1 cellular context compared by ENCODE assay signal in the genomic region with DNA sequence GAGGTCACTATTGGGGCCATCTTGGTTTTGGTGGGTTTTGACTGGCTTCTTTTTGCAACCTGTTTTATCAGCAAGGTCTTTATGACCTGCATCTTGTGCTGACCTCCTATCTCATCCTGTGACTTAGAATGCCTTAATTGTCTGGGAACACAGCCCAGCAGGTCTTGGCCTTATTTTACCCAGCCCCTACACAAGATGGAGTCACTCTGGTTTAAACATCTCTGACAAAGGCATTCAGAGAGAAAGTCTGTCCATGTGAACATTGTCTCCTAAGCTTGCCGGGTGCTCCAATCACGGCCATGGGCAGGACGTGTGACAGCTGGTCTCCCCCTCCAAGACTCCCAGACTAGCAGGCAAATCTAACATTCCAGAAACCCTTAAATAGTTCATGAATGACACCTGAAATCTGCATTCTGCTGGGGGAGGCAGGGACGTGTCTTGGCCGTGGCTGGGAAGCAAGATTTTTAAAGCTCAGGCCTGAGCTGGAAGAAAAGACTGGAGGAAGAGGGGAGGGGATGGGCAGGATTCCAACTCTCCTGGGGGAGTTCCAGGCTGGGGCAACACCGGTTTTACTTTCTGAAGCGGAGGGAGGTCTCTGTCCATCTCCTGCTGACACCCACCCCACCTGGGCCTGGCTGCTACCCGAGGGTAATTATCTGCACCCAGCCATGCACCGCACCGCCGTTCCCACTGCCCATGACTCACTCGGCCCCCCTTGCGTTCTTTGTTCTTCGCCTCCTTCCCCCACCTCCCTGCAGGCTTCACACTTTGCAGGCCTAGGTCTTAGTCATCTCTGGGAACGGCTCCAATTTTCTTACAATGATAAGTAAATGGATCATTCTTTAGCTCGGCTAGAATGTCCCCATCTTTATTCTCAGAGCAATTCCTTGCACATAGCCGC.
TF ChIP-seq lines count a peak whose summit lies in the region.

No MANE protein-coding gene starts in this region.

TF ChIP-seq in SK-N-SH treated with all-trans-retinoic acid at 6 μM for 48 hours, 23 proteins besides CTCF, POLR2A, EP300 and RAD21 (continued from another document):
- TF ChIP-seq, protein P1, sequence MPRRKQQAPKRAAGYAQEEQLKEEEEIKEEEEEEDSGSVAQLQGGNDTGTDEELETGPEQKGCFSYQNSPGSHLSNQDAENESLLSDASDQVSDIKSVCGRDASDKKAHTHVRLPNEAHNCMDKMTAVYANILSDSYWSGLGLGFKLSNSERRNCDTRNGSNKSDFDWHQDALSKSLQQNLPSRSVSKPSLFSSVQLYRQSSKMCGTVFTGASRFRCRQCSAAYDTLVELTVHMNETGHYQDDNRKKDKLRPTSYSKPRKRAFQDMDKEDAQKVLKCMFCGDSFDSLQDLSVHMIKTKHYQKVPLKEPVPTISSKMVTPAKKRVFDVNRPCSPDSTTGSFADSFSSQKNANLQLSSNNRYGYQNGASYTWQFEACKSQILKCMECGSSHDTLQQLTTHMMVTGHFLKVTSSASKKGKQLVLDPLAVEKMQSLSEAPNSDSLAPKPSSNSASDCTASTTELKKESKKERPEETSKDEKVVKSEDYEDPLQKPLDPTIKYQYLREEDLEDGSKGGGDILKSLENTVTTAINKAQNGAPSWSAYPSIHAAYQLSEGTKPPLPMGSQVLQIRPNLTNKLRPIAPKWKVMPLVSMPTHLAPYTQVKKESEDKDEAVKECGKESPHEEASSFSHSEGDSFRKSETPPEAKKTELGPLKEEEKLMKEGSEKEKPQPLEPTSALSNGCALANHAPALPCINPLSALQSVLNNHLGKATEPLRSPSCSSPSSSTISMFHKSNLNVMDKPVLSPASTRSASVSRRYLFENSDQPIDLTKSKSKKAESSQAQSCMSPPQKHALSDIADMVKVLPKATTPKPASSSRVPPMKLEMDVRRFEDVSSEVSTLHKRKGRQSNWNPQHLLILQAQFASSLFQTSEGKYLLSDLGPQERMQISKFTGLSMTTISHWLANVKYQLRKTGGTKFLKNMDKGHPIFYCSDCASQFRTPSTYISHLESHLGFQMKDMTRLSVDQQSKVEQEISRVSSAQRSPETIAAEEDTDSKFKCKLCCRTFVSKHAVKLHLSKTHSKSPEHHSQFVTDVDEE (CRISPR knock-in tag; IDR thresholded peaks at IDR 0.05) = no peak
- TF ChIP-seq ZFP30 (CRISPR knock-in tag; IDR thresholded peaks at IDR 0.05) = no peak
- peak; percentile 99 for TF ChIP-seq CSDC2 (CRISPR knock-in tag; IDR thresholded peaks at IDR 0.05)
- no peak for TF ChIP-seq ZC3H10 (CRISPR knock-in tag; IDR thresholded peaks at IDR 0.05)
- TF ChIP-seq, protein P2, sequence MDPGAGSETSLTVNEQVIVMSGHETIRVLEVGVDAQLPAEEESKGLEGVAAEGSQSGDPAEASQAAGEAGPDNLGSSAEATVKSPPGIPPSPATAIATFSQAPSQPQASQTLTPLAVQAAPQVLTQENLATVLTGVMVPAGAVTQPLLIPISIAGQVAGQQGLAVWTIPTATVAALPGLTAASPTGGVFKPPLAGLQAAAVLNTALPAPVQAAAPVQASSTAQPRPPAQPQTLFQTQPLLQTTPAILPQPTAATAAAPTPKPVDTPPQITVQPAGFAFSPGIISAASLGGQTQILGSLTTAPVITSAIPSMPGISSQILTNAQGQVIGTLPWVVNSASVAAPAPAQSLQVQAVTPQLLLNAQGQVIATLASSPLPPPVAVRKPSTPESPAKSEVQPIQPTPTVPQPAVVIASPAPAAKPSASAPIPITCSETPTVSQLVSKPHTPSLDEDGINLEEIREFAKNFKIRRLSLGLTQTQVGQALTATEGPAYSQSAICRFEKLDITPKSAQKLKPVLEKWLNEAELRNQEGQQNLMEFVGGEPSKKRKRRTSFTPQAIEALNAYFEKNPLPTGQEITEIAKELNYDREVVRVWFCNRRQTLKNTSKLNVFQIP (CRISPR knock-in tag; IDR thresholded peaks at IDR 0.05; ENCODE audit: borderline replicate concordance, low read depth) = no peak
- TF ChIP-seq ZNF8 (CRISPR knock-in tag; IDR thresholded peaks at IDR 0.05) = no peak
- no peak for TF ChIP-seq ZNF70 (CRISPR knock-in tag; IDR thresholded peaks at IDR 0.05)
- TF ChIP-seq, protein P3, sequence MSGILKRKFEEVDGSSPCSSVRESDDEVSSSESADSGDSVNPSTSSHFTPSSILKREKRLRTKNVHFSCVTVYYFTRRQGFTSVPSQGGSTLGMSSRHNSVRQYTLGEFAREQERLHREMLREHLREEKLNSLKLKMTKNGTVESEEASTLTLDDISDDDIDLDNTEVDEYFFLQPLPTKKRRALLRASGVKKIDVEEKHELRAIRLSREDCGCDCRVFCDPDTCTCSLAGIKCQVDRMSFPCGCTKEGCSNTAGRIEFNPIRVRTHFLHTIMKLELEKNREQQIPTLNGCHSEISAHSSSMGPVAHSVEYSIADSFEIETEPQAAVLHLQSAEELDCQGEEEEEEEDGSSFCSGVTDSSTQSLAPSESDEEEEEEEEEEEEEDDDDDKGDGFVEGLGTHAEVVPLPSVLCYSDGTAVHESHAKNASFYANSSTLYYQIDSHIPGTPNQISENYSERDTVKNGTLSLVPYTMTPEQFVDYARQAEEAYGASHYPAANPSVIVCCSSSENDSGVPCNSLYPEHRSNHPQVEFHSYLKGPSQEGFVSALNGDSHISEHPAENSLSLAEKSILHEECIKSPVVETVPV (CRISPR knock-in tag; IDR thresholded peaks at IDR 0.05) = no peak
- no peak for TF ChIP-seq TOX (CRISPR knock-in tag; IDR thresholded peaks at IDR 0.05; ENCODE audit: borderline replicate concordance)
- no peak for TF ChIP-seq GLIS3 (CRISPR knock-in tag; IDR thresholded peaks at IDR 0.05)
- TF ChIP-seq ZFP3 (CRISPR knock-in tag; IDR thresholded peaks at IDR 0.05) = peak; percentile 53; the same call in 1 of the 2 replicates
- TF ChIP-seq ESRRG (CRISPR knock-in tag; IDR thresholded peaks at IDR 0.05) = no peak
- peak; percentile 58 for TF ChIP-seq ISL1 (CRISPR knock-in tag; IDR thresholded peaks at IDR 0.05)
- no peak for TF ChIP-seq OSR1 (CRISPR knock-in tag; IDR thresholded peaks at IDR 0.05)
- no peak for TF ChIP-seq ZNF565 (CRISPR knock-in tag; conservative IDR thresholded peaks at IDR 0.05; ENCODE audit: low read depth)
